Comparison of ENCODE assay signal across 31 cellular contexts in genomic region chr4:42560465-42560864, GRCh38.
"Had no signal": no experiment of that assay in that cellular context is flagged by ENCODE, and none has a peak within 500 bp of the region (broad histone marks: within the 10 kb centered on the region; RNA-seq: fewer than 3 reads in every experiment).

No MANE protein-coding gene starts in this region.

- H3K27me3 ChIP-seq: adrenal gland, brain microvascular endothelial cell, dorsolateral prefrontal cortex, esophagus muscularis mucosa, foreskin keratinocyte, gastrocnemius medialis had no signal

- H3K4me1 ChIP-seq: foreskin keratinocyte had no signal

- FAIRE-seq: bronchial epithelial cell had no signal

- H3K36me3 ChIP-seq: adrenal gland, brain microvascular endothelial cell, gastrocnemius medialis had no signal

- DNase-seq: activated B cell treated with CpG ODN at 0.5 μM for 24 hours; activated CD4-positive, alpha-beta T cell treated with anti-CD3 and anti-CD28 coated beads for 48 hours; activated CD4-positive, alpha-beta T cell treated with anti-CD3 and anti-CD28 coated beads, Interleukin-2, amount 50 U/mL, for 1 hour; activated CD4-positive, alpha-beta T cell treated with anti-CD3 and anti-CD28 coated beads, Interleukin-2, amount 50 U/mL, for 48 hours; activated CD8-positive, alpha-beta memory T cell treated with anti-CD3 and anti-CD28 coated beads for 24 hours; activated CD8-positive, alpha-beta T cell treated with anti-CD3 and anti-CD28 coated beads for 36 hours; activated effector memory CD4-positive, alpha-beta T cell treated with Interleukin-2 at 50 U/mL for 16 hours; activated gamma-delta T cell treated with Interleukin-2 at 50 U/mL for 16 hours; activated naive CD4-positive, alpha-beta T cell treated with anti-CD3 and anti-CD28 coated beads, Interleukin-2, amount 50 U/mL, for 16 hours; activated naive CD4-positive, alpha-beta T cell treated with Interleukin-2 at 50 U/mL for 16 hours; activated naive CD8-positive, alpha-beta T cell treated with anti-CD3 and anti-CD28 coated beads for 36 hours; activated naive CD8-positive, alpha-beta T cell treated with anti-CD3 and anti-CD28 coated beads, Interleukin-2, amount 50 U/mL, for 24 hours; activated T-cell treated with anti-CD3 and anti-CD28 coated beads, Interleukin-2, amount 50 U/mL, for 4 hours; amygdala; aorta; brain microvascular endothelial cell; dorsolateral prefrontal cortex; effector memory CD4-positive, alpha-beta T cell; endodermal cell; foreskin keratinocyte; gastrocnemius medialis; T-helper 1 cell; T-helper 17 cell; T1000; WERI-Rb-1 had no signal

- H3K9me3 ChIP-seq: adrenal gland, esophagus muscularis mucosa, gastrocnemius medialis had no signal

- H3K4me3 ChIP-seq: adrenal gland, coronary artery, dorsolateral prefrontal cortex, esophagus muscularis mucosa, gastrocnemius medialis had no signal

- H3K27ac ChIP-seq: adrenal gland, brain microvascular endothelial cell, coronary artery, esophagus muscularis mucosa, foreskin keratinocyte, WERI-Rb-1 had no signal

- ATAC-seq: activated CD4-positive, CD25-positive, alpha-beta regulatory T cell treated with anti-CD3 and anti-CD28 coated beads, Interleukin-2, amount 50 U/mL, for 24 hours; activated CD8-positive, alpha-beta T cell treated with anti-CD3 and anti-CD28 coated beads for 36 hours; activated naive CD8-positive, alpha-beta T cell treated with anti-CD3 and anti-CD28 coated beads, Interleukin-2, amount 50 U/mL, for 24 hours; activated T-cell treated with anti-CD3 and anti-CD28 coated beads, Interleukin-2, amount 50 U/mL, for 4 hours; activated T-helper 17 cell treated with anti-CD3 and anti-CD28 coated beads, Interleukin-2, amount 50 U/mL, for 72 hours; foreskin keratinocyte; gastrocnemius medialis; T-helper 17 cell had no signal
